Comparison of ENCODE assay signal across 1 cellular context in genomic region chr18:24013061-24013460, GRCh38.
TF ChIP-seq lines count a peak whose summit lies in the region.

No MANE protein-coding gene starts in this region.

TF ChIP-seq in HepG2, 621 proteins besides CTCF, POLR2A, EP300 and RAD21:
- no peak for TF ChIP-seq AKNA (CRISPR knock-in tag; IDR thresholded peaks at IDR 0.05; ENCODE audit: borderline replicate concordance)
- no peak for TF ChIP-seq CHD2 (IDR thresholded peaks at IDR 0.05; ENCODE audit: low read depth, low read length)
- TF ChIP-seq ZNF333 (CRISPR knock-in tag; IDR thresholded peaks at IDR 0.05; ENCODE audit: borderline replicate concordance), result no peak
- no peak for TF ChIP-seq PAF1 (CRISPR knock-in tag; IDR thresholded peaks at IDR 0.05)
- no peak for TF ChIP-seq ZNF335 (CRISPR knock-in tag; IDR thresholded peaks at IDR 0.05)
- TF ChIP-seq SRSF9 (IDR thresholded peaks at IDR 0.05; ENCODE audit: borderline replicate concordance, insufficient read depth, low read depth, low read length, poor library complexity, severe bottlenecking), result no peak
- no peak for TF ChIP-seq ZNF556 (CRISPR knock-in tag; IDR thresholded peaks at IDR 0.05; ENCODE audit: borderline replicate concordance)
- no peak for TF ChIP-seq ZZZ3 (CRISPR knock-in tag; IDR thresholded peaks at IDR 0.05; ENCODE audit: borderline replicate concordance)
- TF ChIP-seq U2AF2 (IDR thresholded peaks at IDR 0.05; ENCODE audit: low read depth, low read length), result no peak
- TF ChIP-seq FLYWCH1 (CRISPR knock-in tag; IDR thresholded peaks at IDR 0.05), result no peak
- no peak for TF ChIP-seq SIX4 (CRISPR knock-in tag; IDR thresholded peaks at IDR 0.05)
